In genomic region chr22:41800348-41801146, GRCh38 we compare ENCODE assay signal across 8 cellular contexts. TPM values are rescaled to one million over a fixed set of nuclear protein-coding genes. Genes with fewer than 3 reads are reported as not detected.
DNase-seq lines count a peak whose midpoint lies in the region; ATAC-seq and TF ChIP-seq lines count a peak whose summit lies in the region.

TSS of gene CCDC134 (plus strand) at chr22:41800679. CDS start at chr22:41808891, 8,212 bp downstream.

- H3K27me3 Mint-ChIP-seq in Caco-2 (ENCODE audit: insufficient read depth, unreplicated experiment) (no peaks in the 10 kb centered on the region), endothelial cell (ENCODE audit: unreplicated experiment) (peaks cover 8% of the 10 kb centered on the region)

- intact Hi-C loops in Caco-2 (cut with micrococcal nuclease; ENCODE audit: unreplicated experiment) (loop anchor here (1.0 kb wide), 2 partner anchors 44 to 54 kb away; no protein-coding TSS in a partner anchor), OCI-LY7 (cut with micrococcal nuclease; ENCODE audit: unreplicated experiment) (loop anchor here (5.0 kb wide), 2 partner anchors 53 to 103 kb away; partner anchors contain the start of gene MEI1)

- H3K27ac Mint-ChIP-seq in Caco-2 (ENCODE audit: unreplicated experiment) = peak within 1 kb of the TSS; percentile 91
- peak within 1 kb of the TSS; percentile 66 for H3K27ac Mint-ChIP-seq in endothelial cell (ENCODE audit: unreplicated experiment)

- H3K79me2 ChIP-seq in OCI-LY7 (ENCODE audit: insufficient read depth, low read depth, low read length) = peaks cover 21% of the 10 kb centered on the region

- H3K4me3 ChIP-seq in Caco-2 (ENCODE audit: low read depth, low read length) (peak within 1 kb of the TSS; percentile 82), HUES6 (ENCODE audit: low read depth, low read length) (peak within 1 kb of the TSS; percentile 78), OCI-LY7 (ENCODE audit: low read depth, low read length, poor library complexity, severe bottlenecking) (peak within 1 kb of the TSS; percentile 79)

- no peaks in the 10 kb centered on the region for H3K36me3 ChIP-seq in Caco-2 (ENCODE audit: control insufficient read depth, insufficient read depth, low read length)
- H3K36me3 ChIP-seq in HUES6 (ENCODE audit: control insufficient read depth, insufficient read depth, low read length) = no peaks in the 10 kb centered on the region
- no peaks in the 10 kb centered on the region for H3K36me3 ChIP-seq in OCI-LY7 (ENCODE audit: insufficient read depth, low read length)

- peak within 1 kb of the TSS; percentile 89 for H3K4me3 Mint-ChIP-seq in Caco-2 (ENCODE audit: unreplicated experiment)
- peak within 1 kb of the TSS; percentile 93 for H3K4me3 Mint-ChIP-seq in endothelial cell (ENCODE audit: unreplicated experiment)

- peak within 1 kb of the TSS; percentile 95 for H3K4me2 ChIP-seq in OCI-LY7 (ENCODE audit: low read length)

- H3K9me3 ChIP-seq in Caco-2 (no peaks in the 10 kb centered on the region), HUES6 (ENCODE audit: control insufficient read depth, insufficient read depth, low read depth, low read length) (no peaks in the 10 kb centered on the region), OCI-LY7 (ENCODE audit: low read length) (no peaks in the 10 kb centered on the region)

- CTCF ChIA-PET in Caco-2 (lab: Charles Lee) = interaction anchor here (0.5 to 4.1 kb wide), 9 partner anchors 18 to 408 kb away, joined by 3 to 71 read pairs (median 6); partner anchors contain the start of gene CENPM
- CTCF ChIA-PET in OCI-LY7 (lab: Charles Lee; ENCODE audit: unreplicated experiment) = interaction anchor here (0.6 to 1.6 kb wide), 5 partner anchors 20 to 103 kb away, joined by 3 to 7 read pairs (median 4); no protein-coding TSS in a partner anchor

- peaks cover 7% of the 10 kb centered on the region for H3K4me1 Mint-ChIP-seq in Caco-2 (ENCODE audit: low read depth, unreplicated experiment)
- peaks cover 11% of the 10 kb centered on the region for H3K4me1 Mint-ChIP-seq in endothelial cell (ENCODE audit: unreplicated experiment)

- no peaks in the 10 kb centered on the region for H3K9me3 Mint-ChIP-seq in Caco-2 (ENCODE audit: unreplicated experiment)
- H3K9me3 Mint-ChIP-seq in endothelial cell (ENCODE audit: unreplicated experiment) = no peaks in the 10 kb centered on the region

- TF ChIP-seq CTCF in Caco-2 (IDR thresholded peaks at IDR 0.05; ENCODE audit: insufficient read depth in 1 of 2, low read depth in 1 of 2, low read length in 1 of 2, severe bottlenecking in 1 of 2, unreplicated experiment in 1 of 2) = no peak
- TF ChIP-seq CTCF in OCI-LY7 (conservative IDR thresholded peaks at IDR 0.05; ENCODE audit: low read length) = no peak
- TF ChIP-seq CTCF in endothelial cell (IDR thresholded peaks at IDR 0.05; ENCODE audit: unreplicated experiment) = no peak

- no peaks in the 10 kb centered on the region for H3K9me2 ChIP-seq in OCI-LY7 (ENCODE audit: insufficient read depth, low read length)

- H3K4me1 ChIP-seq in Caco-2 (peaks cover 6% of the 10 kb centered on the region; the same call in 1 of the 2 replicates), HUES6 (ENCODE audit: control insufficient read depth, insufficient read depth, low read length) (peaks cover 20% of the 10 kb centered on the region), OCI-LY7 (ENCODE audit: insufficient read depth, low read length, poor library complexity, severe bottlenecking) (peaks cover 39% of the 10 kb centered on the region)

- DNase-seq in Caco-2 = peak; percentile 88 to 93
- DNase-seq in OCI-LY7 (ENCODE audit: low spot score) = peak; percentile 91
- peak; percentile 95 for DNase-seq in activated CD8-positive, alpha-beta memory T cell treated with anti-CD3 and anti-CD28 coated beads, Interleukin-2, amount 50 U/mL, for 48 hours
- DNase-seq in endothelial cell (ENCODE audit: low spot score) = peak; percentile 79
- DNase-seq in middle frontal gyrus (ENCODE audit: extremely low spot score, low spot score) = peak; percentile 85
- DNase-seq in stimulated activated CD8-positive, alpha-beta memory T cell treated with anti-CD3 and anti-CD28 coated beads, Interleukin-2, amount 100 ng/mL, for 1 hour (ENCODE audit: low read depth in 2 of 2) = peak; percentile 76 to 83

- POLR2A ChIA-PET in Caco-2 (lab: Charles Lee) = interaction anchor here (0.5 to 2.3 kb wide), 17 partner anchors 12 to 332 kb away, joined by 3 to 27 read pairs (median 4); partner anchors contain the start of genes ACO2, CENPM, PHF5A and PMM1
- POLR2A ChIA-PET in OCI-LY7 (lab: Charles Lee) = interaction anchor here (0.6 to 4.0 kb wide), 17 partner anchors 8 to 146 kb away, joined by 3 to 39 read pairs (median 3); partner anchors contain the start of gene CENPM

- H3K36me3 Mint-ChIP-seq in Caco-2 (ENCODE audit: insufficient read depth, unreplicated experiment) (peaks cover 9% of the 10 kb centered on the region), endothelial cell (ENCODE audit: low read depth, unreplicated experiment) (no peaks in the 10 kb centered on the region)

- peak within 1 kb of the TSS; percentile 86 for H3K9ac ChIP-seq in HUES6 (ENCODE audit: low read length)

- H2AFZ ChIP-seq in OCI-LY7 (ENCODE audit: low read length) = peak within 1 kb of the TSS; percentile 78

- no peaks in the 10 kb centered on the region for H3K27me3 ChIP-seq in Caco-2 (replicated peaks; ENCODE audit: control insufficient read depth, insufficient read depth, low read length)
- no peaks in the 10 kb centered on the region for H3K27me3 ChIP-seq in HUES6 (ENCODE audit: control insufficient read depth, insufficient read depth, low read length)

- peak within 1 kb of the TSS; percentile 74 for H3K27ac ChIP-seq in HUES6 (ENCODE audit: low read depth, low read length)
- peak within 1 kb of the TSS; percentile 37 for H3K27ac ChIP-seq in OCI-LY7 (ENCODE audit: low read depth, low read length, poor library complexity, severe bottlenecking)

- no peaks in the 10 kb centered on the region for H4K20me1 ChIP-seq in OCI-LY7 (ENCODE audit: insufficient read depth, low read length)

- no TSS peak for BruUV-seq in Caco-2 (replicated peaks; lab: Mats Ljungman, UMichigan)
- BruUV-seq in OCI-LY7 (replicated peaks; lab: Mats Ljungman, UMichigan) = no TSS peak

- ATAC-seq in GM21367 (IDR thresholded peaks at IDR 0.05; ENCODE audit: unreplicated experiment) = peak; percentile 71

RNA-seq across cellular contexts. Expression of gene CCDC134, which starts in this region (rescaled TPM):
- total RNA-seq in Caco-2 (2022) = 24.3 and 24.8 TPM in 2 replicates
- total RNA-seq in OCI-LY7 (2014; rRNA removed; shearing (Covaris generic)) = 21.7 and 23.8 TPM in 2 replicates
- total RNA-seq in OCI-LY7 (2022) = 17.3 and 17.4 TPM in 2 replicates
- total RNA-seq in endothelial cell (ENCODE audit: unreplicated experiment) = 8.8 TPM

Comparison
In these comparisons a context has a peak if more than half of its experiments do, and no peak if none do; other contexts are left out.
1. Peak in every context shown above with its lines: DNase-seq, ATAC-seq, H3K4me3 ChIP-seq and H3K27ac ChIP-seq.